In genomic region chr9:123391233-123391632, GRCh38 we compare ENCODE assay signal across 25 cellular contexts. TPM values are rescaled to one million over a fixed set of nuclear protein-coding genes. Genes with fewer than 3 reads are reported as not detected.
"Had no signal": no experiment of that assay in that cellular context is flagged by ENCODE, and none has a peak within 500 bp of the region (broad histone marks: within the 10 kb centered on the region; RNA-seq: fewer than 3 reads in every experiment).

No MANE protein-coding gene starts in this region.

- H3K27ac ChIP-seq: HL-60, RWPE1, SJCRH30, SK-N-MC had no signal

- H3K9me3 ChIP-seq: MG63, SJCRH30 had no signal

- H3K36me3 ChIP-seq: MG63, SJCRH30 had no signal

- DNase-seq: Karpas-422, KG1, MG63, NCI-H1092, NCI-H1105 treated with DMSO at 0.1 percent for 48 hours, NCI-H1417 treated with DMSO at 0.1 percent for 48 hours, NCI-H146, NCI-H1694 treated with DMSO at 0.1 percent for 48 hours, NCI-H1930, NCI-H2081, NCI-H2107, NCI-H2171, NCI-H226, NCI-H446, NCI-H510A, NCI-H524 treated with DMSO at 0.1 percent for 48 hours, NCI-H774, PC-3, SHP77, SJCRH30 had no signal

- FAIRE-seq: HTR-8/SVneo had no signal

- H3K4me3 ChIP-seq: MG63, SJCRH30 had no signal

- H3K27me3 ChIP-seq: MG63, SJCRH30 had no signal

- ATAC-seq: Panc1, PC-3 had no signal

RNA-seq across cellular contexts. Expression of gene CRB2, which starts 35.2 kb away (rescaled TPM):
- total RNA-seq: PC-3 had no signal
